Comparison of ENCODE assay signal across 21 cellular contexts in genomic region chr3:96294143-96294542, GRCh38.
"Had no signal": no experiment of that assay in that cellular context is flagged by ENCODE, and none has a peak within 500 bp of the region (broad histone marks: within the 10 kb centered on the region; RNA-seq: fewer than 3 reads in every experiment).

No MANE protein-coding gene starts in this region.

- H3K4me1 Mint-ChIP-seq: activated CD4-positive, alpha-beta T cell treated with anti-CD3 and anti-CD28 coated beads, Interleukin-2, amount 10 ng/mL, durations not matched to agents 7 days and 5 days; activated naive CD4-positive, alpha-beta T cell treated with anti-CD3 and anti-CD28 coated beads, Interleukin-2, amount 10 ng/mL, durations not matched to agents 7 days and 5 days; central memory CD8-positive, alpha-beta T cell; memory B cell; naive B cell; neural crest cell; stimulated activated effector memory CD8-positive, alpha-beta T cell treated with anti-CD3 and anti-CD28 coated beads, Interleukin-12 subunit alpha, Interleukin-12 subunit beta, amount 100 ng/mL, for 72 hours had no signal

- DNase-seq: activated CD4-positive, alpha-beta T cell treated with anti-CD3 and anti-CD28 coated beads, Interleukin-2, amount 10 ng/mL, durations not matched to agents 7 days and 5 days; activated CD8-positive, alpha-beta memory T cell treated with anti-CD3 and anti-CD28 coated beads, Interleukin-2, amount 50 U/mL, for 4 hours; activated naive CD4-positive, alpha-beta T cell treated with anti-CD3 and anti-CD28 coated beads, Interleukin-2, amount 10 ng/mL, durations not matched to agents 7 days and 5 days; activated T-cell treated with anti-CD3 and anti-CD28 coated beads, Interleukin-2, amount 50 U/mL, for 4 hours; erythroblast; foreskin melanocyte; head of caudate nucleus; mucosa of descending colon; naive B cell; psoas muscle; right cardiac atrium; stimulated activated CD4-positive, alpha-beta T cell treated with anti-CD3 and anti-CD28 coated beads, Interleukin-4, amount 100 ng/mL, for 24 hours; testis had no signal

- H3K4me3 Mint-ChIP-seq: activated CD4-positive, alpha-beta T cell treated with anti-CD3 and anti-CD28 coated beads, Interleukin-2, amount 10 ng/mL, durations not matched to agents 7 days and 5 days; activated naive CD4-positive, alpha-beta T cell treated with anti-CD3 and anti-CD28 coated beads, Interleukin-2, amount 10 ng/mL, durations not matched to agents 7 days and 5 days; activated T-cell treated with anti-CD3 and anti-CD28 coated beads, Interleukin-2, amount 50 U/mL, for 4 hours; central memory CD8-positive, alpha-beta T cell; memory B cell; naive B cell; neural crest cell; stimulated activated effector memory CD8-positive, alpha-beta T cell treated with anti-CD3 and anti-CD28 coated beads, Interleukin-12 subunit alpha, Interleukin-12 subunit beta, amount 100 ng/mL, for 72 hours; type B pancreatic cell had no signal

- H3K27ac Mint-ChIP-seq: activated CD4-positive, alpha-beta T cell treated with anti-CD3 and anti-CD28 coated beads, Interleukin-2, amount 10 ng/mL, durations not matched to agents 7 days and 5 days; activated naive CD4-positive, alpha-beta T cell treated with anti-CD3 and anti-CD28 coated beads, Interleukin-2, amount 10 ng/mL, durations not matched to agents 7 days and 5 days; memory B cell; naive B cell; stimulated activated effector memory CD8-positive, alpha-beta T cell treated with anti-CD3 and anti-CD28 coated beads, Interleukin-12 subunit alpha, Interleukin-12 subunit beta, amount 100 ng/mL, for 72 hours; type B pancreatic cell had no signal

- ATAC-seq: activated T-cell treated with anti-CD3 and anti-CD28 coated beads, Interleukin-2, amount 50 U/mL, for 4 hours; mucosa of descending colon; psoas muscle; right cardiac atrium; stimulated activated effector memory CD8-positive, alpha-beta T cell treated with anti-CD3 and anti-CD28 coated beads, Interleukin-12 subunit alpha, Interleukin-12 subunit beta, amount 100 ng/mL, for 72 hours had no signal

- H3K27ac ChIP-seq: ascending aorta, coronary artery, psoas muscle, testis had no signal

- H3K4me1 ChIP-seq: ascending aorta, psoas muscle, testis had no signal

- H3K4me3 ChIP-seq: ascending aorta, coronary artery, mucosa of descending colon, psoas muscle, smooth muscle cell, testis had no signal

- H3K36me3 Mint-ChIP-seq: activated naive CD4-positive, alpha-beta T cell treated with anti-CD3 and anti-CD28 coated beads, Interleukin-2, amount 10 ng/mL, durations not matched to agents 7 days and 5 days; memory B cell; naive B cell; stimulated activated effector memory CD8-positive, alpha-beta T cell treated with anti-CD3 and anti-CD28 coated beads, Interleukin-12 subunit alpha, Interleukin-12 subunit beta, amount 100 ng/mL, for 72 hours; type B pancreatic cell had no signal

- H3K36me3 ChIP-seq: ascending aorta had no signal

- H3K27me3 ChIP-seq: ascending aorta, testis had no signal

- H3K4me2 ChIP-seq: smooth muscle cell had no signal

- H3K27me3 Mint-ChIP-seq: activated CD4-positive, alpha-beta T cell treated with anti-CD3 and anti-CD28 coated beads, Interleukin-2, amount 10 ng/mL, durations not matched to agents 7 days and 5 days; activated naive CD4-positive, alpha-beta T cell treated with anti-CD3 and anti-CD28 coated beads, Interleukin-2, amount 10 ng/mL, durations not matched to agents 7 days and 5 days; central memory CD8-positive, alpha-beta T cell; memory B cell; naive B cell; type B pancreatic cell had no signal

- H3K9me3 ChIP-seq: ascending aorta, psoas muscle, testis had no signal

- H3K9me3 Mint-ChIP-seq: type B pancreatic cell had no signal
